16 cellular contexts compared by ENCODE assay signal in the genomic region with DNA sequence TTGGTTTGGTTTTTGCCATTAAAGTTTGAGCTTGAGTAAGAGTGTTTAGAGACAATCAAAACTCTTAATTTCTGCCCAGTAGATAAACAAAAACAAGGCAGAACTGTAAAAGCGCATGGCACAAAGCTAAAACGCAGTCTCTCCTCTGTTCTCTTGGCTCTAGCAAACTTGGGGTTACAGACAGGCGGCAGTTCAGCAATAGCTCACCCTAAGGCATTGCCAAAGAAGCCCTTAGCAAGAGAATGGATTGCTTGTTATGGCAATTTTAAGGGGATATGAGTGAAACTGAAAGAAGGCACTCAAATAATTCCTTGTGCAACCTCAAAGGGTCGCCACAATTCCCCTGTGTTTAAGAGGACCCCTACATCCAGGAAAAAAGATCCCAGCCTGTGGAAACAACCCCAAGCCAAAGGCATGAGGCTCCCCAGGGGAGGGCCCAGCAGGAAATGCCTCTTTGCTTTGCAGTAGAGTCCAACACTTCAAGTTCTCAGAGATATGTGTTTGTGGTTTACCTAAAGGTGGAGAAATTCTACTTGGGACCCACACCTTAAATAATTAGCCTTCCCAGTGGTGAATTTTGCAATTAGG.
"Had no signal": no experiment of that assay in that cellular context is flagged by ENCODE, and none has a peak within 500 bp of the region (broad histone marks: within the 10 kb centered on the region; RNA-seq: fewer than 3 reads in every experiment).

No MANE protein-coding gene starts in this region.

- H3K4me3 Mint-ChIP-seq: central memory CD8-positive, alpha-beta T cell; effector memory CD8-positive, alpha-beta T cell; naive thymus-derived CD4-positive, alpha-beta T cell had no signal

- H3K36me3 Mint-ChIP-seq: naive thymus-derived CD4-positive, alpha-beta T cell had no signal

- H3K9me3 Mint-ChIP-seq: central memory CD8-positive, alpha-beta T cell had no signal

- H3K36me3 ChIP-seq: esophagus squamous epithelium, right atrium auricular region, sigmoid colon had no signal

- H3K27me3 Mint-ChIP-seq: central memory CD8-positive, alpha-beta T cell; effector memory CD8-positive, alpha-beta T cell; naive thymus-derived CD4-positive, alpha-beta T cell had no signal

- H3K4me1 Mint-ChIP-seq: central memory CD8-positive, alpha-beta T cell; naive thymus-derived CD4-positive, alpha-beta T cell had no signal

- H3K9me3 ChIP-seq: esophagus squamous epithelium, right atrium auricular region, sigmoid colon had no signal

- H3K4me1 ChIP-seq: esophagus squamous epithelium, foreskin keratinocyte, right atrium auricular region had no signal

- H3K27ac ChIP-seq: esophagus squamous epithelium, foreskin keratinocyte, hepatocyte, right atrium auricular region, sigmoid colon, skin epidermis had no signal

- H3K27ac Mint-ChIP-seq: effector memory CD8-positive, alpha-beta T cell; naive thymus-derived CD4-positive, alpha-beta T cell had no signal

- H3K4me3 ChIP-seq: esophagus squamous epithelium, hepatocyte, lung, right atrium auricular region, sigmoid colon, skin epidermis had no signal

- H3K27me3 ChIP-seq: esophagus squamous epithelium, foreskin keratinocyte, hepatocyte, right atrium auricular region, sigmoid colon had no signal

- DNase-seq: effector memory CD8-positive, alpha-beta T cell; esophagus squamous epithelium; foreskin keratinocyte; left colon; left ventricle myocardium superior; mesenchymal stem cell; naive thymus-derived CD4-positive, alpha-beta T cell; sigmoid colon; stimulated activated CD4-positive, alpha-beta T cell treated with anti-CD3 and anti-CD28 coated beads, Interleukin-12 subunit alpha, Interleukin-12 subunit beta, amount 100 ng/mL, for 4 hours; stimulated activated naive CD4-positive, alpha-beta T cell treated with Interleukin-2 at 50 U/mL for 16 hours; trophoblast cell had no signal
